Comparison of ENCODE assay signal across 18 cellular contexts in the genomic region with DNA sequence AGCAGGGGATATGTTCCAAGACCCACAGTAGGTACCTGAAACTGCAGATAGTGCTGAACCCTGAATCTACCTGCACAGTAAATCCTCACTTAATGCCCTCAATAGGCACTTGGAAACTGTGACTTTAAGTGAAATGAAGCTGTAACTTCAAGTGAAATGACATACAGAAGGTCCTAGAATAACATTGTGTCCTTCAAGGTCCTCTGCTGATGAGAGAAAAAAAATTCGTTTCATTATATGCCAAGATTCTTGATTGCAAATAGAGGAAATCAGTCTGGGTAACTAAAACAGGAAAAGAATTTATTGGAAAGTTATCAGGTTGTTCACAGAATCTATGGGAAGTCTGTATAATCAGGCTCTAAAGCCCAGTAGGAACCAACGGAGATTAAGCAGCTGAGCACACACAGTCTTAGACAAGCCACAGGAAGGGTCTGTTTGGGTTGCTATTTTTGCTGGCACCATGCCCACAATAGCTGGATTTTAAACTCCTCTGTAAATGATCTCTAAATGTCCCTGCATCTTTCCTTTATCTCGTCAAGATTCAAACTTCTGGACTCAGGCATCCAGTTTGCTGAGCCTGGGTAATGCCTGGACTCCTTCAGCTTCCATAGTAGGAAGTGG. TPM values are rescaled to one million over a fixed set of nuclear protein-coding genes. Genes with fewer than 3 reads are reported as not detected.
A peak's percentile ranks its signal among the peaks of the same experiment; 100 is the strongest.
DNase-seq lines count a peak whose midpoint lies in the region; ATAC-seq, FAIRE-seq and TF ChIP-seq lines count a peak whose summit lies in the region.
"Had no signal": no experiment of that assay in that cellular context is flagged by ENCODE, and none has a peak within 500 bp of the region (broad histone marks: within the 10 kb centered on the region; RNA-seq: fewer than 3 reads in every experiment).

No MANE protein-coding gene starts in this region.

- H3K79me2 ChIP-seq in MM.1S (ENCODE audit: low read length) = no peaks in the 10 kb centered on the region

- H3K36me3 Mint-ChIP-seq in T-helper 17 cell (ENCODE audit: low read depth) = peaks cover 17% of the 10 kb centered on the region

- no peak overlapping the region for H2AFZ ChIP-seq in MM.1S (ENCODE audit: low read length)

- H3K4me1 ChIP-seq in small intestine (ENCODE audit: control insufficient read depth in 2 of 2, insufficient read depth in 1 of 2, low read depth in 1 of 2, low read length in 1 of 2) (no peaks in the 10 kb centered on the region), MM.1S (ENCODE audit: low read length) (no peaks in the 10 kb centered on the region)
- H3K4me1 ChIP-seq: A549, colonic mucosa, vagina had no signal

- H3K36me3 ChIP-seq in small intestine (ENCODE audit: control insufficient read depth in 2 of 2, insufficient read depth in 2 of 2, low read length in 2 of 2) = peaks cover 4 to 7% of the 10 kb centered on the region in 2 donors
- H3K36me3 ChIP-seq in MM.1S (replicated peaks; ENCODE audit: insufficient read depth, low read length) = no peaks in the 10 kb centered on the region; the same call in 1 of the 2 replicates

- no peak for ATAC-seq in T-helper 17 cell
- ATAC-seq: A549 had no signal

- peak; percentile 58 for DNase-seq in NCI-H82 (lab: John Stamatoyannopoulos, UW)
- DNase-seq in NCI-H82 treated with DMSO at 0.1 percent for 48 hours (lab: John Stamatoyannopoulos, UW; ENCODE audit: unreplicated experiment) = no peak
- peak; percentile 95 for DNase-seq in NCI-H748 (lab: John Stamatoyannopoulos, UW; ENCODE audit: unreplicated experiment)
- DNase-seq in fibroblast of the aortic adventitia (ENCODE audit: low read depth) = peak; percentile 36
- DNase-seq in small intestine = peak; percentile 5
- DNase-seq in MM.1S = no peak
- DNase-seq in activated effector memory CD4-positive, alpha-beta T cell treated with Interleukin-2 at 50 U/mL for 16 hours = no peak
- no peak for DNase-seq in T-helper 17 cell
- DNase-seq: colonic mucosa, NCI-H1694, T-helper 9 cell had no signal

- H3K27ac Mint-ChIP-seq in T-helper 17 cell = no peak overlapping the region
- H3K27ac Mint-ChIP-seq: activated naive CD4-positive, alpha-beta T cell treated with anti-CD3 and anti-CD28 coated beads, Interleukin-2, amount 50 U/mL, for 24 hours had no signal

- H3K27me3 ChIP-seq in small intestine (ENCODE audit: control insufficient read depth in 2 of 2, insufficient read depth in 2 of 2, low read length in 2 of 2) = no peaks in the 10 kb centered on the region
- no peaks in the 10 kb centered on the region for H3K27me3 ChIP-seq in MM.1S (replicated peaks; ENCODE audit: insufficient read depth, low read length)
- H3K27me3 ChIP-seq: colonic mucosa, neutrophil, vagina had no signal

- no peaks in the 10 kb centered on the region for H3K27me3 Mint-ChIP-seq in T-helper 17 cell
- H3K27me3 Mint-ChIP-seq: activated naive CD4-positive, alpha-beta T cell treated with anti-CD3 and anti-CD28 coated beads, Interleukin-2, amount 50 U/mL, for 24 hours had no signal

- no peak for FAIRE-seq in small intestine (lab: Jason Lieb, UNC)
- FAIRE-seq: A549, GM12892, GM19239, H1 had no signal

- H3K4me3 ChIP-seq in fibroblast of the aortic adventitia (ENCODE audit: low read depth, low read length) (no peak overlapping the region), small intestine (ENCODE audit: low read depth in 1 of 2, low read length in 2 of 2) (no peak overlapping the region), MM.1S (ENCODE audit: low read length) (no peak overlapping the region)
- H3K4me3 ChIP-seq: A549, colonic mucosa, vagina had no signal

- H3K9me3 ChIP-seq in small intestine (ENCODE audit: control insufficient read depth, low read depth) (no peaks in the 10 kb centered on the region), MM.1S (replicated peaks; ENCODE audit: insufficient read depth, low read length) (no peaks in the 10 kb centered on the region), T-helper 17 cell (ENCODE audit: control insufficient read depth, low read length, poor library complexity, severe bottlenecking) (no peaks in the 10 kb centered on the region)
- H3K9me3 ChIP-seq: A549, colonic mucosa, neutrophil, vagina had no signal

- H3K9me2 ChIP-seq in MM.1S (replicated peaks; ENCODE audit: insufficient read depth, low read length) = no peaks in the 10 kb centered on the region

- H3K9ac ChIP-seq in MM.1S (ENCODE audit: low read length) = no peak overlapping the region

- WGBS in small intestine, 3 donors = 18 to 38% (median 28%) methylated on average over 3 of the region's 3 CpGs

- H3F3A ChIP-seq in MM.1S (ENCODE audit: insufficient read depth, low read length) = no peaks in the 10 kb centered on the region

- TF ChIP-seq CTCF in fibroblast of the aortic adventitia (IDR thresholded peaks at IDR 0.05; ENCODE audit: insufficient read depth, low read length) = no peak
- no peak for TF ChIP-seq CTCF in MM.1S (IDR thresholded peaks at IDR 0.05; ENCODE audit: low read length)

- H3K4me2 ChIP-seq in MM.1S (ENCODE audit: low read depth, low read length) = no peak overlapping the region
- H3K4me2 ChIP-seq: A549 had no signal

- H4K20me1 ChIP-seq in MM.1S (ENCODE audit: insufficient read depth, low read length) = no peaks in the 10 kb centered on the region

- no peak overlapping the region for H3K27ac ChIP-seq in small intestine (ENCODE audit: low read depth in 1 of 2, low read length in 1 of 2)
- H3K27ac ChIP-seq in MM.1S (ENCODE audit: low read length) = no peak overlapping the region
- H3K27ac ChIP-seq: A549, colonic mucosa, neutrophil, vagina had no signal

- peaks cover 12% of the 10 kb centered on the region for H3K4me1 Mint-ChIP-seq in T-helper 17 cell

- H3K4me3 Mint-ChIP-seq in T-helper 17 cell = no peak overlapping the region
- H3K4me3 Mint-ChIP-seq: activated naive CD4-positive, alpha-beta T cell treated with anti-CD3 and anti-CD28 coated beads, Interleukin-2, amount 50 U/mL, for 24 hours had no signal

RNA-seq across cellular contexts. Expression of a gene that starts 57.5 kb away (rescaled TPM):
- total RNA-seq in fibroblast of the aortic adventitia (ENCODE audit: low replicate concordance) = 86.2 and 105 TPM in 2 replicates
- polyA plus RNA-seq in small intestine = 10 to 100 TPM; 10.5 to 21.4 (median 16.1) TPM
- 10 to 100 TPM; 88.8 to 96.6 TPM for total RNA-seq in T-helper 17 cell

Comparison
In these comparisons a context has a peak if more than half of its experiments do, and no peak if none do; other contexts are left out.
1. DNase-seq: peak in NCI-H82 (single experiment), NCI-H748 (single experiment), fibroblast of the aortic adventitia (single experiment) and small intestine (single experiment); none in NCI-H82 treated with DMSO at 0.1 percent for 48 hours (single experiment), MM.1S (single experiment), activated effector memory CD4-positive, alpha-beta T cell treated with Interleukin-2 at 50 U/mL for 16 hours (single experiment) and T-helper 17 cell (0 of 3).